21 cellular contexts compared by ENCODE assay signal in genomic region chr5:159750226-159750625, GRCh38.
A peak's percentile ranks its signal among the peaks of the same experiment; 100 is the strongest.
DNase-seq lines count a peak whose midpoint lies in the region; ATAC-seq, FAIRE-seq and TF ChIP-seq lines count a peak whose summit lies in the region.
"Had no signal": no experiment of that assay in that cellular context is flagged by ENCODE, and none has a peak within 500 bp of the region (broad histone marks: within the 10 kb centered on the region; RNA-seq: fewer than 3 reads in every experiment).

No MANE protein-coding gene starts in this region.

- H3K36me3 ChIP-seq in DOHH2 (ENCODE audit: control insufficient read depth, low read length) (no peaks in the 10 kb centered on the region), ascending aorta (no peaks in the 10 kb centered on the region), tibial artery (no peaks in the 10 kb centered on the region), GM23338 (ENCODE audit: insufficient read depth) (no peaks in the 10 kb centered on the region; the same call in 1 of the 2 replicates)

- H3K79me2 ChIP-seq in DOHH2 (ENCODE audit: control insufficient read depth, low read length) (no peaks in the 10 kb centered on the region), GM23338 (replicated peaks; ENCODE audit: insufficient read depth) (no peaks in the 10 kb centered on the region)

- H3K36me3 Mint-ChIP-seq in GM23338 (ENCODE audit: low read depth) = no peaks in the 10 kb centered on the region
- H3K36me3 Mint-ChIP-seq: CD4-positive, CD25-positive, alpha-beta regulatory T cell had no signal

- no peak for TF ChIP-seq POLR2A in GM12891 (IDR thresholded peaks at IDR 0.05; ENCODE audit: low read depth, low read length)

- peaks cover 3% of the 10 kb centered on the region; the same call in 1 of the 3 replicates for H3K4me1 Mint-ChIP-seq in GM23338
- H3K4me1 Mint-ChIP-seq: CD4-positive, CD25-positive, alpha-beta regulatory T cell had no signal

- no peaks in the 10 kb centered on the region for H3F3A ChIP-seq in DOHH2 (ENCODE audit: control insufficient read depth, insufficient read depth)
- H3F3A ChIP-seq in GM23338 (replicated peaks; ENCODE audit: low read depth) = no peaks in the 10 kb centered on the region

- ATAC-seq in GM23338 (no peak), HG03442 (IDR thresholded peaks at IDR 0.05; ENCODE audit: unreplicated experiment) (no peak)
- ATAC-seq: A549, HepG2 had no signal

- FAIRE-seq in GM12891 (lab: Jason Lieb, UNC) = no peak
- FAIRE-seq: H1, HepG2 had no signal

- intact Hi-C loops in ascending aorta (cut with DNase I) (loop anchor here (5.0 kb wide), 1 partner anchor 233 kb away; no protein-coding TSS in a partner anchor), tibial artery (cut with DNase I; ENCODE audit: low total_unique reads) (loop anchor here (10.0 kb wide), 1 partner anchor 235 kb away; no protein-coding TSS in a partner anchor)

- no peaks in the 10 kb centered on the region for H3K9me3 ChIP-seq in DOHH2 (ENCODE audit: control insufficient read depth, insufficient read depth, low read length)
- peaks cover 0 to 6% of the 10 kb centered on the region in 2 donors for H3K9me3 ChIP-seq in ascending aorta
- no peaks in the 10 kb centered on the region for H3K9me3 ChIP-seq in tibial artery

- no peak overlapping the region for H2AFZ ChIP-seq in GM23338

- no peaks in the 10 kb centered on the region for H3K27me3 ChIP-seq in DOHH2 (ENCODE audit: control insufficient read depth, low read length)
- no peaks in the 10 kb centered on the region for H3K27me3 ChIP-seq in ascending aorta
- H3K27me3 ChIP-seq in tibial artery = no peaks in the 10 kb centered on the region
- H3K27me3 ChIP-seq in GM23338 (ENCODE audit: insufficient read depth) = no peaks in the 10 kb centered on the region

- H3K9me2 ChIP-seq in DOHH2 (replicated peaks; ENCODE audit: control insufficient read depth, low read length) = no peaks in the 10 kb centered on the region
- 0 out of 2 replicates have a peak, but pooled peaks cover 3% of the 10 kb centered on the region for H3K9me2 ChIP-seq in GM23338 (ENCODE audit: insufficient read depth)

- H3K4me2 ChIP-seq in DOHH2 (ENCODE audit: low read length) (peak overlapping the region; percentile 46), GM23338 (no peak overlapping the region)
- H3K4me2 ChIP-seq: A549 had no signal

- DNase-seq in NCI-H748 (lab: John Stamatoyannopoulos, UW; ENCODE audit: unreplicated experiment) = peak; percentile 36
- no peak for DNase-seq in NCI-H748 treated with DMSO at 0.1 percent for 48 hours (lab: John Stamatoyannopoulos, UW)
- no peak for DNase-seq in ascending aorta (ENCODE audit: low spot score in 2 of 2)
- DNase-seq in tibial artery = no peak
- no peak for DNase-seq in GM12891 (ENCODE audit: insufficient read length, low spot score)
- DNase-seq in GM23338 (ENCODE audit: low spot score) = no peak
- DNase-seq: AML-193; C1 segment of cervical spinal cord; CD4-positive, CD25-positive, alpha-beta regulatory T cell; CD8-positive, alpha-beta memory T cell; COR-L47; DMS 273 treated with DMSO at 0.1 percent for 48 hours; DMS53; GDM1; H9 had no signal

- H3K27ac ChIP-seq in DOHH2 (ENCODE audit: low read depth, low read length) = no peak overlapping the region
- peak overlapping the region; percentile 62 to 63 for H3K27ac ChIP-seq in ascending aorta
- H3K27ac ChIP-seq in tibial artery = peak overlapping the region; percentile 16 to 30
- H3K27ac ChIP-seq in GM23338 (ENCODE audit: low read depth) = no peak overlapping the region
- H3K27ac ChIP-seq: 22Rv1, A549 had no signal

- H3K9me3 Mint-ChIP-seq in GM23338 = peaks cover 2% of the 10 kb centered on the region; the same call in 1 of the 3 replicates

- H3K4me3 Mint-ChIP-seq in GM23338 = no peak overlapping the region
- H3K4me3 Mint-ChIP-seq: CD4-positive, CD25-positive, alpha-beta regulatory T cell; CD8-positive, alpha-beta memory T cell; H9 had no signal

- H3K4me3 ChIP-seq in DOHH2 (ENCODE audit: low read length) (no peak overlapping the region), ascending aorta (no peak overlapping the region), tibial artery (no peak overlapping the region), GM23338 (no peak overlapping the region)
- H3K4me3 ChIP-seq: A549 had no signal

- no peaks in the 10 kb centered on the region for H4K20me1 ChIP-seq in DOHH2 (ENCODE audit: control insufficient read depth, insufficient read depth, low read depth, low read length)
- H4K20me1 ChIP-seq in GM23338 (replicated peaks; ENCODE audit: insufficient read depth) = no peaks in the 10 kb centered on the region

- H3K4me1 ChIP-seq in DOHH2 (ENCODE audit: control insufficient read depth, low read length) (peaks cover 19% of the 10 kb centered on the region), ascending aorta (peaks cover 0 to 45% of the 10 kb centered on the region in 2 donors), tibial artery (peaks cover 0 to 38% (median 8%) of the 10 kb centered on the region in 4 donors), GM23338 (ENCODE audit: insufficient read depth) (no peaks in the 10 kb centered on the region)

- TF ChIP-seq CTCF in DOHH2 (IDR thresholded peaks at IDR 0.05; ENCODE audit: low read depth, low read length, poor library complexity, severe bottlenecking) (no peak), ascending aorta (IDR thresholded peaks at IDR 0.05) (no peak), tibial artery (IDR thresholded peaks at IDR 0.05) (no peak), GM23338 (conservative IDR thresholded peaks at IDR 0.05; ENCODE audit: low read depth in 2 of 2) (no peak)

- H3K27ac Mint-ChIP-seq in GM23338 = no peak overlapping the region
- H3K27ac Mint-ChIP-seq: CD4-positive, CD25-positive, alpha-beta regulatory T cell; CD8-positive, alpha-beta memory T cell; H9 had no signal

- peaks cover 3% of the 10 kb centered on the region for H3K27me3 Mint-ChIP-seq in GM23338 (ENCODE audit: insufficient read depth, low read depth, poor library complexity)

TF ChIP-seq in GM12891, 5 proteins besides CTCF, POLR2A, EP300 and RAD21:
- no peak for TF ChIP-seq PAX5 (IDR thresholded peaks at IDR 0.05; ENCODE audit: insufficient read depth, low read length, severe bottlenecking)
- no peak for TF ChIP-seq POU2F2 (IDR thresholded peaks at IDR 0.05; ENCODE audit: low read depth, low read length)
- TF ChIP-seq POLR2AphosphoS5 (IDR thresholded peaks at IDR 0.05; ENCODE audit: low read depth, low read length) = no peak
- no peak for TF ChIP-seq SPI1 (IDR thresholded peaks at IDR 0.05; ENCODE audit: low read depth, low read length)

TF ChIP-seq in GM23338, 12 proteins besides CTCF, POLR2A, EP300 and RAD21 (continues in another document):
- TF ChIP-seq ZNF462 (CRISPR knock-in tag; IDR thresholded peaks at IDR 0.05) (no peak), NANOG (IDR thresholded peaks at IDR 0.05; ENCODE audit: borderline replicate concordance) (no peak), CREB1 (CRISPR knock-in tag; IDR thresholded peaks at IDR 0.05; ENCODE audit: low read depth) (no peak)

Comparison
In these comparisons a context has a peak if more than half of its experiments do, and no peak if none do; other contexts are left out.
1. H3K27ac ChIP-seq: peak in ascending aorta (2 of 2) and tibial artery (2 of 2); none in DOHH2 (single experiment) and GM23338 (single experiment).